In the genomic region with DNA sequence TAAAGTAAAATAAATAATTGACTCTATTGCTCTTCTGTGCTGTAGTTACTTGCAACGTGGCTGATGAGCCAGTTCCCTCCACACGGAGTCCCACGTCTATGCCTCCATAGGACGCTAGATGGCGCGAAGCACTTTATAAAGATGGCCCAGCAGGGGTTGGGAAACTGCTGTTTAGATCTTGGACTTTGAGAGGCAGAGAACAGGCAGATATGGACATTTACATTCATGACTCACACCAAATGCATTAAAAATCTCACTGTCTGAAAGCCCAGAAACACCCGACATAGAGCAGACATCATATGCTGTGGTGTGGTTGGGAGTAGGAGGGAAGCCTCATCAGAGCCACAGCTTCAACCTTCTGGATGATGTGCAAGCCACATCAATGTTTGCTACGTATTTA, we compare ENCODE assay signal across 8 cellular contexts.
DNase-seq lines count a peak whose midpoint lies in the region; ATAC-seq, FAIRE-seq and TF ChIP-seq lines count a peak whose summit lies in the region.

No MANE protein-coding gene starts in this region.

- 16% methylated on average over 8 of the region's 8 CpGs; no CpG with 5 or more reads in 1 of the 2 experiments for WGBS in H1 (ENCODE audit: extremely low coverage in 1 of 2, insufficient coverage in 1 of 2, insufficient read length in 1 of 2, insufficient replicate concordance in 2 of 2, low coverage in 1 of 2, low lambda C conversion rate in 2 of 2, missing lambda C conversion rate in 1 of 2), 2 experiments
- WGBS in mesenchymal stem cell, result 10% methylated on average over 6 of the region's 8 CpGs

- 0 out of 7 replicates have a peak, but pooled peaks cover 0 to 2% (median 0%) of the 10 kb centered on the region in 4 experiments for H3K4me1 ChIP-seq in H1 (replicated peaks in 1 of 4; ENCODE audit: control insufficient read depth in 3 of 4, insufficient read depth in 4 of 4, low read length in 3 of 4)
- peaks cover 3% of the 10 kb centered on the region for H3K4me1 ChIP-seq in mesenchymal stem cell (ENCODE audit: control insufficient read depth, insufficient read depth, low read depth, low read length)

- H3K4me3 ChIP-seq in H1 (ENCODE audit: extremely low read depth in 1 of 4, insufficient read depth in 2 of 4, low read depth in 3 of 4, low read length in 4 of 4) (no peak overlapping the region), mesenchymal stem cell (ENCODE audit: insufficient read depth in 1 of 2, low read depth in 1 of 2, low read length in 2 of 2) (peak overlapping the region in 1 of 2 experiments; percentile 71)

- H3K56ac ChIP-seq in H1 (replicated peaks; ENCODE audit: insufficient read length, low read depth, low read length), result no peak overlapping the region

- peak; percentile 94 for FAIRE-seq in H1 (lab: Jason Lieb, UNC)

- H3K27me3 ChIP-seq in H1 (replicated peaks in 1 of 4; ENCODE audit: control insufficient read depth in 3 of 4, extremely low read depth in 1 of 4, insufficient read depth in 3 of 4, low read length in 3 of 4) (no peaks in the 10 kb centered on the region), mesenchymal stem cell (ENCODE audit: control insufficient read depth in 1 of 2, insufficient read depth in 1 of 2, low read length in 2 of 2) (no peaks in the 10 kb centered on the region)

- H2AFZ ChIP-seq in H1 (ENCODE audit: low read length) (no peak overlapping the region), mesenchymal stem cell (ENCODE audit: low read depth, low read length) (no peak overlapping the region)

- no peak overlapping the region for H3K14ac ChIP-seq in H1 (ENCODE audit: insufficient read length)
- no peak overlapping the region for H3K14ac ChIP-seq in mesenchymal stem cell (ENCODE audit: low read length in 2 of 2)

- H3K23me2 ChIP-seq in H1 (ENCODE audit: low read depth, low read length), result no peaks in the 10 kb centered on the region

- POLR2A ChIA-PET in activated B cell treated with CpG ODN at 0.5 μM for 24 hours (lab: Charles Lee) (no interaction called here), H1 (lab: Charles Lee; ENCODE audit: partially characterized antibody) (no interaction called here)

- no peak overlapping the region for H3K9ac ChIP-seq in H1 (replicated peaks in 1 of 4; ENCODE audit: extremely low read depth in 1 of 4, low read depth in 3 of 4, low read length in 3 of 4)
- H3K9ac ChIP-seq in mesenchymal stem cell (ENCODE audit: low read length), result peak overlapping the region; percentile 55

- peak; percentile 50 for DNase-seq in Calu3
- DNase-seq in NCI-H2227 (lab: John Stamatoyannopoulos, UW; ENCODE audit: unreplicated experiment), result peak; percentile 86
- no peak for DNase-seq in activated B cell treated with CpG ODN at 0.5 μM for 24 hours
- DNase-seq in H1 (ENCODE audit: low read depth in 1 of 2, low spot score in 2 of 2), result peak; percentile 27 to 84
- DNase-seq in mesenchymal stem cell, result peak; percentile 96
- peak; percentile 19 for DNase-seq in stimulated activated naive CD4-positive, alpha-beta T cell treated with Interleukin-2 at 50 U/mL for 16 hours (lab: John Stamatoyannopoulos, UW)

- H3K79me1 ChIP-seq in H1 (ENCODE audit: low read depth, low read length) (no peaks in the 10 kb centered on the region), mesenchymal stem cell (replicated peaks; ENCODE audit: low read length, poor library complexity, severe bottlenecking) (peaks cover 24% of the 10 kb centered on the region)

- H3K36me3 ChIP-seq in H1 (ENCODE audit: control insufficient read depth in 2 of 4, insufficient read depth in 4 of 4, low read length in 3 of 4) (no peaks in the 10 kb centered on the region), mesenchymal stem cell (ENCODE audit: control insufficient read depth in 1 of 2, insufficient read depth in 2 of 2, low read depth in 1 of 2, low read length in 2 of 2) (no peaks in the 10 kb centered on the region)

- no peaks in the 10 kb centered on the region for H3K79me2 ChIP-seq in H1 (ENCODE audit: control insufficient read depth in 1 of 2, insufficient read depth in 2 of 2, low read length in 2 of 2)

- H4K20me1 ChIP-seq in H1 (replicated peaks in 1 of 2; ENCODE audit: control insufficient read depth in 1 of 2, insufficient read depth in 2 of 2, low read length in 2 of 2), result no peaks in the 10 kb centered on the region

- intact Hi-C loops in Calu3 (cut with micrococcal nuclease; ENCODE audit: unreplicated experiment), result loop anchor here (2.0 kb wide), 2 partner anchors 440 to 944 kb away; no protein-coding TSS in a partner anchor
- intact Hi-C loops in activated B cell treated with CpG ODN at 0.5 μM for 24 hours (cut with micrococcal nuclease), result loop anchor here (10.0 kb wide), 1 partner anchor 874 kb away; no protein-coding TSS in a partner anchor

- ATAC-seq in GM19395 (IDR thresholded peaks at IDR 0.05; ENCODE audit: unreplicated experiment), result peak; percentile 97
- ATAC-seq in HG03378 (IDR thresholded peaks at IDR 0.05; ENCODE audit: unreplicated experiment), result peak; percentile 96
- peak; percentile 50 for ATAC-seq in activated B cell treated with CpG ODN at 0.5 μM for 24 hours (ENCODE audit: low read depth)

- H3K4ac ChIP-seq in H1 (replicated peaks; ENCODE audit: insufficient read length, low read depth, low read length), result no peak overlapping the region
- no peak overlapping the region for H3K4ac ChIP-seq in mesenchymal stem cell (ENCODE audit: low read depth in 1 of 2, low read length in 2 of 2)

- H3K23ac ChIP-seq in H1 (ENCODE audit: insufficient read length) (no peak overlapping the region), mesenchymal stem cell (ENCODE audit: low read length in 2 of 2) (no peak overlapping the region)

- H2BK12ac ChIP-seq in H1 (ENCODE audit: low read depth, low read length), result no peak overlapping the region
- no peak overlapping the region for H2BK12ac ChIP-seq in mesenchymal stem cell (ENCODE audit: low read length in 2 of 2)

- TF ChIP-seq CTCF in Calu3 (IDR thresholded peaks at IDR 0.05; ENCODE audit: unreplicated experiment) (peak; percentile 24), activated B cell treated with CpG ODN at 0.5 μM for 24 hours (IDR thresholded peaks at IDR 0.05) (no peak), H1 (IDR thresholded peaks at IDR 0.05; ENCODE audit: control extremely low read depth in 1 of 3, insufficient read depth in 1 of 3, low read depth in 1 of 3, low read length in 3 of 3) (peak; percentile 90 to 96 (median 92))

- H3K9me3 Mint-ChIP-seq in Calu3 (ENCODE audit: low read depth, unreplicated experiment), result no peaks in the 10 kb centered on the region
- no peaks in the 10 kb centered on the region for H3K9me3 Mint-ChIP-seq in activated B cell treated with CpG ODN at 0.5 μM for 24 hours

- no peak for TF ChIP-seq EP300 in H1 (IDR thresholded peaks at IDR 0.05; ENCODE audit: borderline replicate concordance in 1 of 2, low read depth in 2 of 2, low read length in 2 of 2)

- H3K27ac Mint-ChIP-seq in Calu3 (ENCODE audit: unreplicated experiment) (no peak overlapping the region), activated B cell treated with CpG ODN at 0.5 μM for 24 hours (no peak overlapping the region)

- H2AK5ac ChIP-seq in H1 (ENCODE audit: low read depth, low read length), result no peak overlapping the region
- no peak overlapping the region for H2AK5ac ChIP-seq in mesenchymal stem cell (ENCODE audit: low read length, severe bottlenecking)

- H2BK5ac ChIP-seq in H1 (ENCODE audit: low read depth, low read length) (no peak overlapping the region), mesenchymal stem cell (ENCODE audit: low read depth, low read length, poor library complexity, severe bottlenecking) (no peak overlapping the region)

- H3K27me3 Mint-ChIP-seq in Calu3 (ENCODE audit: unreplicated experiment) (no peaks in the 10 kb centered on the region), activated B cell treated with CpG ODN at 0.5 μM for 24 hours (no peaks in the 10 kb centered on the region)

- H3K27ac ChIP-seq in H1 (ENCODE audit: low read depth, low read length) (no peak overlapping the region), mesenchymal stem cell (ENCODE audit: low read length, poor library complexity, severe bottlenecking) (peak overlapping the region; percentile 55)

- H3K4me3 Mint-ChIP-seq in Calu3 (ENCODE audit: low read depth, unreplicated experiment) (no peak overlapping the region), activated B cell treated with CpG ODN at 0.5 μM for 24 hours (no peak overlapping the region)

- CTCF ChIA-PET in Calu3 (lab: Charles Lee), result no interaction called here
- CTCF ChIA-PET in activated B cell treated with CpG ODN at 0.5 μM for 24 hours (lab: Charles Lee), result interaction anchor here (0.9 to 3.7 kb wide), 4 partner anchors 8 to 944 kb away, joined by 3 to 19 read pairs (median 8); no protein-coding TSS in a partner anchor
- CTCF ChIA-PET in H1 (lab: Charles Lee; ENCODE audit: partially characterized antibody), result interaction anchor here (0.6 to 3.4 kb wide), 21 partner anchors 10 to 508 kb away, joined by 3 to 12 read pairs (median 5); no protein-coding TSS in a partner anchor

- H2BK120ac ChIP-seq in H1 (replicated peaks; ENCODE audit: low read depth, low read length), result no peak overlapping the region
- no peak overlapping the region for H2BK120ac ChIP-seq in mesenchymal stem cell (ENCODE audit: low read depth, low read length)

- H3K4me2 ChIP-seq in H1 (ENCODE audit: insufficient read depth in 1 of 2, low read depth in 2 of 2, low read length in 2 of 2), result no peak overlapping the region
- peak overlapping the region; percentile 29 for H3K4me2 ChIP-seq in mesenchymal stem cell (ENCODE audit: low read length, poor library complexity, severe bottlenecking)

- H3K36me3 Mint-ChIP-seq in Calu3 (ENCODE audit: insufficient read depth, unreplicated experiment), result no peaks in the 10 kb centered on the region
- no peaks in the 10 kb centered on the region for H3K36me3 Mint-ChIP-seq in activated B cell treated with CpG ODN at 0.5 μM for 24 hours (ENCODE audit: low read depth)

- H2BK15ac ChIP-seq in H1 (ENCODE audit: low read length) (no peak overlapping the region), mesenchymal stem cell (ENCODE audit: low read depth, poor library complexity, severe bottlenecking) (no peak overlapping the region)

- no TSS peak for BruUV-seq in Calu3 (replicated peaks; lab: Mats Ljungman, UMichigan)

- no peak for TF ChIP-seq POLR2A in H1 (IDR thresholded peaks at IDR 0.05; ENCODE audit: control extremely low read depth in 1 of 2, low read depth in 2 of 2, low read length in 2 of 2)

- no peaks in the 10 kb centered on the region for H3K9me3 ChIP-seq in H1 (ENCODE audit: insufficient read depth in 2 of 2, low read depth in 1 of 2, low read length in 1 of 2)
- H3K9me3 ChIP-seq in mesenchymal stem cell (ENCODE audit: control insufficient read depth, low read length), result no peaks in the 10 kb centered on the region

- H3K18ac ChIP-seq in H1 (ENCODE audit: extremely low read depth, low read length), result no peak overlapping the region
- no peak overlapping the region for H3K18ac ChIP-seq in mesenchymal stem cell (ENCODE audit: low read depth in 1 of 2, low read length in 2 of 2)

- no peak overlapping the region for H2BK20ac ChIP-seq in H1 (ENCODE audit: low read length)

- no peak overlapping the region for H4K91ac ChIP-seq in H1 (replicated peaks; ENCODE audit: insufficient read length, low read length)
- H4K91ac ChIP-seq in mesenchymal stem cell (ENCODE audit: low read length), result no peak overlapping the region

- H3K4me1 Mint-ChIP-seq in Calu3 (ENCODE audit: low read depth, unreplicated experiment) (no peaks in the 10 kb centered on the region), activated B cell treated with CpG ODN at 0.5 μM for 24 hours (no peaks in the 10 kb centered on the region)

- no peak overlapping the region for H4K5ac ChIP-seq in H1 (ENCODE audit: insufficient read length, low read depth, low read length)

- no peak overlapping the region for H4K8ac ChIP-seq in H1 (ENCODE audit: extremely low read depth, insufficient read depth, low read length)
- no peak overlapping the region for H4K8ac ChIP-seq in mesenchymal stem cell (ENCODE audit: low read length)

- peak; percentile 92 to 94 for TF ChIP-seq RAD21 in H1 (IDR thresholded peaks at IDR 0.05 in 1 of 2, conservative IDR thresholded peaks at IDR 0.05 in 1 of 2; ENCODE audit: low read depth in 2 of 2, low read length in 2 of 2)
